3 cellular contexts compared by ENCODE assay signal in genomic region chr1:152096931-152097330, GRCh38. TPM values are rescaled to one million over a fixed set of nuclear protein-coding genes. Genes with fewer than 3 reads are reported as not detected.
"Had no signal": no experiment of that assay in that cellular context is flagged by ENCODE, and none has a peak within 500 bp of the region (broad histone marks: within the 10 kb centered on the region; RNA-seq: fewer than 3 reads in every experiment).

No MANE protein-coding gene starts in this region.

- DNase-seq: GDM1, GF-D8 had no signal

- H3K4me3 ChIP-seq: GM12878 had no signal

RNA-seq across cellular contexts. Expression of gene TCHHL1, which starts 8.1 kb away (rescaled TPM):
- polyA plus RNA-seq: GM12878 had no signal

RNA-seq across cellular contexts. Expression of gene TCHH, which starts 18.3 kb away (rescaled TPM):
- polyA plus RNA-seq: GM12878 had no signal
